15 cellular contexts compared by ENCODE assay signal in genomic region chr7:44787041-44787440, GRCh38.
"Had no signal": no experiment of that assay in that cellular context is flagged by ENCODE, and none has a peak within 500 bp of the region (broad histone marks: within the 10 kb centered on the region; RNA-seq: fewer than 3 reads in every experiment).

No MANE protein-coding gene starts in this region.

- H3K27ac Mint-ChIP-seq: activated naive CD8-positive, alpha-beta T cell; brain had no signal

- H3K36me3 Mint-ChIP-seq: brain had no signal

- H3K4me3 ChIP-seq: gastrocnemius medialis, left lung, suprapubic skin, upper lobe of right lung had no signal

- H3K27me3 ChIP-seq: gastrocnemius medialis, left lung, suprapubic skin, upper lobe of right lung had no signal

- DNase-seq: activated CD4-positive, alpha-beta T cell treated with anti-CD3 and anti-CD28 coated beads, Interleukin-2, amount 50 U/mL, for 1 hour; activated effector memory CD4-positive, alpha-beta T cell treated with anti-CD3 and anti-CD28 coated beads, Interleukin-2, amount 50 U/mL, for 16 hours; activated T-cell treated with anti-CD3 and anti-CD28 coated beads, Interleukin-2, amount 50 U/mL, for 4 hours; amygdala; effector memory CD4-positive, alpha-beta T cell; gastrocnemius medialis; left lung; stimulated activated CD4-positive, alpha-beta T cell treated with anti-CD3 and anti-CD28 coated beads, Interleukin-12 subunit alpha, Interleukin-12 subunit beta, amount 100 ng/mL, for 4 hours; stimulated activated naive CD8-positive, alpha-beta T cell treated with anti-CD3 and anti-CD28 coated beads, Interleukin-15, Interleukin-2, amounts not matched to agents 100 U/mL and 50 U/mL, for 24 hours; upper lobe of right lung had no signal

- H3K27me3 Mint-ChIP-seq: activated naive CD8-positive, alpha-beta T cell; central memory CD8-positive, alpha-beta T cell had no signal

- H3K4me3 Mint-ChIP-seq: activated naive CD8-positive, alpha-beta T cell; activated T-cell treated with anti-CD3 and anti-CD28 coated beads, Interleukin-2, amount 50 U/mL, for 4 hours; brain; central memory CD8-positive, alpha-beta T cell had no signal

- H3K4me1 Mint-ChIP-seq: brain; central memory CD8-positive, alpha-beta T cell had no signal

- ATAC-seq: activated T-cell treated with anti-CD3 and anti-CD28 coated beads, Interleukin-2, amount 50 U/mL, for 4 hours; gastrocnemius medialis; left lung; sciatic nerve; stimulated activated naive CD8-positive, alpha-beta T cell treated with anti-CD3 and anti-CD28 coated beads, Interleukin-15, Interleukin-2, amounts not matched to agents 100 U/mL and 50 U/mL, for 24 hours; upper lobe of right lung had no signal

- H3K36me3 ChIP-seq: gastrocnemius medialis, left lung, suprapubic skin, upper lobe of right lung had no signal
